ENCODE assay signal across 1 cellular context in genomic region chr9:88551546-88552137, GRCh38.
TF ChIP-seq lines count a peak whose summit lies in the region.

No MANE protein-coding gene starts in this region.

TF ChIP-seq in GM23338, 12 proteins besides CTCF, POLR2A, EP300 and RAD21 (continued from another document):
- TF ChIP-seq REST (IDR thresholded peaks at IDR 0.05; ENCODE audit: unreplicated experiment) (no peak), STAT1 (IDR thresholded peaks at IDR 0.05; ENCODE audit: unreplicated experiment) (no peak), CREB1 (CRISPR knock-in tag; IDR thresholded peaks at IDR 0.05; ENCODE audit: low read depth) (no peak), ZNF462 (CRISPR knock-in tag; IDR thresholded peaks at IDR 0.05) (no peak), NANOG (IDR thresholded peaks at IDR 0.05; ENCODE audit: borderline replicate concordance) (no peak)
TF ChIP-seq in GM23338: peak in this region for 0.
